In genomic region chr5:119070828-119071572, GRCh38 we compare ENCODE assay signal across 1 cellular context.
TF ChIP-seq lines count a peak whose summit lies in the region.

TSS of gene DMXL1 (plus strand) at chr5:119071087. CDS start at chr5:119071570, 483 bp downstream.

TF ChIP-seq in GM12878, 131 proteins besides CTCF, POLR2A, EP300 and RAD21 (continued from another document):
- TF ChIP-seq USF1 (IDR thresholded peaks at IDR 0.05; ENCODE audit: borderline replicate concordance, extremely low read length, insufficient read depth, low read depth, low read length) (no peak), TAF1 (IDR thresholded peaks at IDR 0.05; ENCODE audit: borderline replicate concordance, low read depth, low read length) (peak; percentile 28; the same call in 1 of the 2 replicates), MAX (IDR thresholded peaks at IDR 0.05; ENCODE audit: low read depth, low read length) (peak; percentile 74; the same call in 1 of the 2 replicates), NRF1 (conservative IDR thresholded peaks at IDR 0.05; ENCODE audit: low read depth, low read length) (0 out of 2 replicates have a peak, but pooled peaks have one; percentile 8), CEBPB (IDR thresholded peaks at IDR 0.05; ENCODE audit: borderline replicate concordance in 1 of 2, low read depth in 2 of 2, low read length in 2 of 2) (no peak), NKRF (conservative IDR thresholded peaks at IDR 0.05) (peak; percentile 87), BCL3 (IDR thresholded peaks at IDR 0.05; ENCODE audit: borderline replicate concordance, insufficient read depth, low read depth, low read length, poor library complexity, severe bottlenecking) (no peak), CREM (IDR thresholded peaks at IDR 0.05; ENCODE audit: low read depth) (0 out of 2 replicates have a peak, but pooled peaks have one; percentile 78), HDGF (IDR thresholded peaks at IDR 0.05) (peak; percentile 47; the same call in 1 of the 2 replicates), NFXL1 (IDR thresholded peaks at IDR 0.05; ENCODE audit: borderline replicate concordance) (no peak), ZNF217 (IDR thresholded peaks at IDR 0.05) (peak; percentile 69), SP1 (IDR thresholded peaks at IDR 0.05; ENCODE audit: low read depth, low read length) (peak; percentile 86), KDM1A (IDR thresholded peaks at IDR 0.05; ENCODE audit: borderline replicate concordance) (no peak), CBX5 (IDR thresholded peaks at IDR 0.05; ENCODE audit: low read depth) (peak; percentile 86; the same call in 1 of the 2 replicates), PKNOX1 (IDR thresholded peaks at IDR 0.05) (peak; percentile 94), TCF12 (IDR thresholded peaks at IDR 0.05; ENCODE audit: low read depth, low read length) (peak; percentile 75), HDAC2 (IDR thresholded peaks at IDR 0.05) (no peak), POU2F2 (IDR thresholded peaks at IDR 0.05; ENCODE audit: borderline replicate concordance, low read depth, low read length) (peak; percentile 18; the same call in 1 of the 3 replicates), SMARCA5 (IDR thresholded peaks at IDR 0.05) (no peak), POLR2AphosphoS5 (IDR thresholded peaks at IDR 0.05; ENCODE audit: low read length) (peak; percentile 73; the same call in 1 of the 2 replicates), SMAD5 (IDR thresholded peaks at IDR 0.05; ENCODE audit: low read depth) (peak; percentile 71; the same call in 1 of the 2 replicates), BCLAF1 (IDR thresholded peaks at IDR 0.05) (no peak), ATF7 (IDR thresholded peaks at IDR 0.05; ENCODE audit: low read depth) (peak; percentile 68), LARP7 (IDR thresholded peaks at IDR 0.05) (peak; percentile 91), FOS (IDR thresholded peaks at IDR 0.05; ENCODE audit: borderline replicate concordance, extremely low read depth, insufficient read length) (peak; percentile 27), SREBF2 (IDR thresholded peaks at IDR 0.05; ENCODE audit: low read length) (0 out of 2 replicates have a peak, but pooled peaks have one; percentile 23), CBFB (IDR thresholded peaks at IDR 0.05; ENCODE audit: low read depth) (peak; percentile 98), ZBED1 (IDR thresholded peaks at IDR 0.05; ENCODE audit: borderline replicate concordance) (no peak), MLLT1 (IDR thresholded peaks at IDR 0.05) (peak; percentile 88), HDAC6 (IDR thresholded peaks at IDR 0.05; ENCODE audit: unreplicated experiment) (no peak), ZSCAN29 (IDR thresholded peaks at IDR 0.05) (peak; percentile 88), NBN (IDR thresholded peaks at IDR 0.05) (peak; percentile 69), BHLHE40 (IDR thresholded peaks at IDR 0.05; ENCODE audit: borderline replicate concordance in 1 of 2, low read depth in 2 of 2, low read length in 1 of 2) (peak; percentile 82 to 88; a peak in 3 of 4 replicates), E2F8 (IDR thresholded peaks at IDR 0.05; ENCODE audit: low read depth, partially characterized antibody) (no peak)
